In genomic region chr5:177004961-177005360, GRCh38 we compare ENCODE assay signal across 9 cellular contexts. TPM values are rescaled to one million over a fixed set of nuclear protein-coding genes. Genes with fewer than 3 reads are reported as not detected.
DNase-seq lines count a peak whose midpoint lies in the region; ATAC-seq and TF ChIP-seq lines count a peak whose summit lies in the region.
"Had no signal": no experiment of that assay in that cellular context is flagged by ENCODE, and none has a peak within 500 bp of the region (broad histone marks: within the 10 kb centered on the region; RNA-seq: fewer than 3 reads in every experiment).

No MANE protein-coding gene starts in this region.

- peaks cover 4% of the 10 kb centered on the region for H3K36me3 Mint-ChIP-seq in activated naive CD4-positive, alpha-beta T cell treated with anti-CD3 and anti-CD28 coated beads, Interleukin-2, amount 50 U/mL, for 24 hours
- H3K36me3 Mint-ChIP-seq in activated naive CD4-positive, alpha-beta T cell treated with anti-CD3 and anti-CD28 coated beads, Interleukin-2, amount 50 U/mL, for 72 hours, result peaks cover 7 to 8% of the 10 kb centered on the region in 2 donors
- H3K36me3 Mint-ChIP-seq in activated naive CD8-positive, alpha-beta T cell treated with anti-CD3 and anti-CD28 coated beads, Interleukin-2, amount 50 U/mL, for 24 hours (ENCODE audit: low read depth), result peaks cover 13% of the 10 kb centered on the region

- DNase-seq in activated naive CD4-positive, alpha-beta T cell treated with anti-CD3 and anti-CD28 coated beads, Interleukin-2, amount 50 U/mL, for 72 hours (ENCODE audit: low spot score in 2 of 2), result no peak
- no peak for DNase-seq in activated naive CD8-positive, alpha-beta T cell treated with anti-CD3 and anti-CD28 coated beads, Interleukin-2, amount 50 U/mL, for 24 hours
- no peak for DNase-seq in right lobe of liver
- DNase-seq in midbrain (lab: John Stamatoyannopoulos, UW), result no peak
- no peak for DNase-seq in GM13976 (ENCODE audit: low spot score)
- DNase-seq: NCI-H1048 had no signal

- H3K27ac ChIP-seq in right lobe of liver (no peak overlapping the region), thymus (ENCODE audit: low read depth) (no peak overlapping the region)

- peaks cover 46% of the 10 kb centered on the region for H3K4me1 Mint-ChIP-seq in activated naive CD4-positive, alpha-beta T cell treated with anti-CD3 and anti-CD28 coated beads, Interleukin-2, amount 50 U/mL, for 24 hours
- H3K4me1 Mint-ChIP-seq in activated naive CD8-positive, alpha-beta T cell treated with anti-CD3 and anti-CD28 coated beads, Interleukin-2, amount 50 U/mL, for 24 hours, result peaks cover 35% of the 10 kb centered on the region

- H3K27ac Mint-ChIP-seq in activated naive CD4-positive, alpha-beta T cell treated with anti-CD3 and anti-CD28 coated beads, Interleukin-2, amount 50 U/mL, for 24 hours, result no peak overlapping the region
- peak overlapping the region in 1 of 2 donors; percentile 91 for H3K27ac Mint-ChIP-seq in activated naive CD4-positive, alpha-beta T cell treated with anti-CD3 and anti-CD28 coated beads, Interleukin-2, amount 50 U/mL, for 72 hours
- no peak overlapping the region for H3K27ac Mint-ChIP-seq in activated naive CD8-positive, alpha-beta T cell treated with anti-CD3 and anti-CD28 coated beads, Interleukin-2, amount 50 U/mL, for 24 hours

- H3K4me3 ChIP-seq in right lobe of liver (peak overlapping the region in 2 of 3 donors; percentile 88 to 99), thymus (ENCODE audit: low read length) (peak overlapping the region; percentile 100)

- WGBS in right lobe of liver (ENCODE audit: insufficient coverage, low coverage, low lambda C conversion rate, missing lambda C conversion rate), result 72% methylated on average over 7 of the region's 10 CpGs
- WGBS in thymus, result 97% methylated on average over 10 of the region's 10 CpGs

- peaks cover 5% of the 10 kb centered on the region for H3K9me3 Mint-ChIP-seq in activated naive CD4-positive, alpha-beta T cell treated with anti-CD3 and anti-CD28 coated beads, Interleukin-2, amount 50 U/mL, for 24 hours
- no peaks in the 10 kb centered on the region for H3K9me3 Mint-ChIP-seq in activated naive CD4-positive, alpha-beta T cell treated with anti-CD3 and anti-CD28 coated beads, Interleukin-2, amount 50 U/mL, for 72 hours
- no peaks in the 10 kb centered on the region for H3K9me3 Mint-ChIP-seq in activated naive CD8-positive, alpha-beta T cell treated with anti-CD3 and anti-CD28 coated beads, Interleukin-2, amount 50 U/mL, for 24 hours

- in situ Hi-C loops in GM13976 (cut with MboI; ENCODE audit: low sequenced_read_pairs, unreplicated experiment), result no loop called here

- intact Hi-C loops in right lobe of liver (cut with DNase I), result no loop called here

- no peak for TF ChIP-seq POLR2A in right lobe of liver (IDR thresholded peaks at IDR 0.05)

- peak overlapping the region; percentile 96 for H3K4me3 Mint-ChIP-seq in activated naive CD4-positive, alpha-beta T cell treated with anti-CD3 and anti-CD28 coated beads, Interleukin-2, amount 50 U/mL, for 24 hours
- peak overlapping the region; percentile 92 for H3K4me3 Mint-ChIP-seq in activated naive CD8-positive, alpha-beta T cell treated with anti-CD3 and anti-CD28 coated beads, Interleukin-2, amount 50 U/mL, for 24 hours

- no peaks in the 10 kb centered on the region for H3K9me3 ChIP-seq in right lobe of liver
- H3K9me3 ChIP-seq in thymus (ENCODE audit: control insufficient read depth), result no peaks in the 10 kb centered on the region

- no peaks in the 10 kb centered on the region for H3K27me3 Mint-ChIP-seq in activated naive CD4-positive, alpha-beta T cell treated with anti-CD3 and anti-CD28 coated beads, Interleukin-2, amount 50 U/mL, for 24 hours
- no peaks in the 10 kb centered on the region for H3K27me3 Mint-ChIP-seq in activated naive CD8-positive, alpha-beta T cell treated with anti-CD3 and anti-CD28 coated beads, Interleukin-2, amount 50 U/mL, for 24 hours

- no peak for ATAC-seq in activated naive CD4-positive, alpha-beta T cell treated with anti-CD3 and anti-CD28 coated beads, Interleukin-2, amount 50 U/mL, for 72 hours
- ATAC-seq in activated naive CD8-positive, alpha-beta T cell treated with anti-CD3 and anti-CD28 coated beads, Interleukin-2, amount 50 U/mL, for 24 hours, result no peak
- ATAC-seq in right lobe of liver (no peak), HG03457 (IDR thresholded peaks at IDR 0.05; ENCODE audit: unreplicated experiment) (no peak)

- no peaks in the 10 kb centered on the region for H3K27me3 ChIP-seq in right lobe of liver
- no peaks in the 10 kb centered on the region for H3K27me3 ChIP-seq in thymus (ENCODE audit: control insufficient read depth, insufficient read depth)

- peaks cover 0 to 15% (median 8%) of the 10 kb centered on the region in 4 donors for H3K4me1 ChIP-seq in right lobe of liver
- H3K4me1 ChIP-seq in thymus (ENCODE audit: control insufficient read depth, insufficient read depth, low read length), result peaks cover 4% of the 10 kb centered on the region

- no peak for TF ChIP-seq CTCF in right lobe of liver (IDR thresholded peaks at IDR 0.05)
- TF ChIP-seq CTCF in GM13976 (IDR thresholded peaks at IDR 0.05; ENCODE audit: borderline replicate concordance, control extremely low read depth, extremely low read depth, insufficient read depth, missing control alignments), result no peak

- H3K36me3 ChIP-seq in right lobe of liver (no peaks in the 10 kb centered on the region), thymus (ENCODE audit: control insufficient read depth, insufficient read depth) (no peaks in the 10 kb centered on the region)

RNA-seq across cellular contexts. Expression of gene UIMC1, which starts 1.6 kb away (rescaled TPM):
- total RNA-seq in activated naive CD4-positive, alpha-beta T cell treated with anti-CD3 and anti-CD28 coated beads, Interleukin-2, amount 50 U/mL, for 72 hours, result 10 to 100 TPM; 38.7 to 41.4 TPM
- 10 to 100 TPM in 4 of 6 experiments, 1 to 10 TPM in 2; 8.4 to 15.6 (median 13.0) TPM for total RNA-seq in right lobe of liver
- 51.8 TPM for polyA plus RNA-seq in thymus

RNA-seq across cellular contexts. Expression of gene ZNF346, which starts 17.5 kb away (rescaled TPM):
- 10 to 100 TPM; 20.7 to 24.3 TPM for total RNA-seq in activated naive CD4-positive, alpha-beta T cell treated with anti-CD3 and anti-CD28 coated beads, Interleukin-2, amount 50 U/mL, for 72 hours
- 1 to 10 TPM; 5.3 to 7.4 (median 6.0) TPM for total RNA-seq in right lobe of liver
- polyA plus RNA-seq in thymus, result 8.0 TPM
